35 cellular contexts compared by ENCODE assay signal in genomic region chr6:110971458-110971857, GRCh38. TPM values are rescaled to one million over a fixed set of nuclear protein-coding genes. Genes with fewer than 3 reads are reported as not detected.
DNase-seq lines count a peak whose midpoint lies in the region; ATAC-seq, FAIRE-seq and TF ChIP-seq lines count a peak whose summit lies in the region.
"Had no signal": no experiment of that assay in that cellular context is flagged by ENCODE, and none has a peak within 500 bp of the region (broad histone marks: within the 10 kb centered on the region; RNA-seq: fewer than 3 reads in every experiment).

No MANE protein-coding gene starts in this region.

- H3K36me3 Mint-ChIP-seq in activated T-helper 17 cell treated with anti-CD3 and anti-CD28 coated beads, Interleukin-2, amount 50 U/mL, for 72 hours (ENCODE audit: low read depth) = peaks cover 28% of the 10 kb centered on the region

- no peaks in the 10 kb centered on the region for H4K20me1 ChIP-seq in osteoblast (ENCODE audit: insufficient read depth, low read length)
- H4K20me1 ChIP-seq: BLaER1 had no signal

- H3K9me3 Mint-ChIP-seq in activated T-helper 17 cell treated with anti-CD3 and anti-CD28 coated beads, Interleukin-2, amount 50 U/mL, for 72 hours = no peaks in the 10 kb centered on the region
- H3K9me3 Mint-ChIP-seq: activated CD4-positive, alpha-beta memory T cell treated with anti-CD3 and anti-CD28 coated beads, Interleukin-2, amount 10 ng/mL, durations not matched to agents 7 days and 5 days; activated naive CD4-positive, alpha-beta T cell treated with anti-CD3 and anti-CD28 coated beads for 36 hours; activated T-helper 1 cell treated with anti-CD3 and anti-CD28 coated beads, Interleukin-12 subunit alpha, Interleukin-12 subunit beta, Interleukin-2, Interleukin-4 antibody, amounts not matched to agents 30 ng/mL and 10 ng/mL and 1 ng/mL, durations not matched to agents 14 hours and 24 hours and 36 hours; effector memory CD8-positive, alpha-beta T cell; T-helper 2 cell treated with Interferon-gamma antibody and Interleukin-4, amounts not matched to agents 5 μg/mL and 100 μg/mL, for 36 hours had no signal

- H2AFZ ChIP-seq in osteoblast (ENCODE audit: low read length) = no peak overlapping the region
- H2AFZ ChIP-seq: PC-9 had no signal

- no peaks in the 10 kb centered on the region for H3K9me3 ChIP-seq in osteoblast (ENCODE audit: low read depth, low read length)
- H3K9me3 ChIP-seq: BLaER1, breast epithelium, colonic mucosa, esophagus squamous epithelium, gastroesophageal sphincter, tibial nerve had no signal

- no peak overlapping the region for H3K4me2 ChIP-seq in osteoblast (ENCODE audit: insufficient read depth, low read length)
- H3K4me2 ChIP-seq: BLaER1, PC-9 had no signal

- H3K27ac Mint-ChIP-seq in activated T-helper 17 cell treated with anti-CD3 and anti-CD28 coated beads, Interleukin-2, amount 50 U/mL, for 72 hours = peak overlapping the region; percentile 76
- H3K27ac Mint-ChIP-seq: activated CD4-positive, alpha-beta memory T cell treated with anti-CD3 and anti-CD28 coated beads, Interleukin-2, amount 10 ng/mL, durations not matched to agents 7 days and 5 days; activated naive CD4-positive, alpha-beta T cell treated with anti-CD3 and anti-CD28 coated beads for 36 hours; activated T-helper 1 cell treated with anti-CD3 and anti-CD28 coated beads, Interleukin-12 subunit alpha, Interleukin-12 subunit beta, Interleukin-2, Interleukin-4 antibody, amounts not matched to agents 30 ng/mL and 10 ng/mL and 1 ng/mL, durations not matched to agents 14 hours and 24 hours and 36 hours; effector memory CD8-positive, alpha-beta T cell; progenitor cell of endocrine pancreas; T-helper 2 cell treated with Interferon-gamma antibody and Interleukin-4, amounts not matched to agents 5 μg/mL and 100 μg/mL, for 36 hours had no signal

- peaks cover 2% of the 10 kb centered on the region for H3K36me3 ChIP-seq in bronchial epithelial cell (ENCODE audit: control insufficient read depth, insufficient read depth, low read length)
- peaks cover 13% of the 10 kb centered on the region for H3K36me3 ChIP-seq in osteoblast (ENCODE audit: insufficient read depth, low read length)
- H3K36me3 ChIP-seq: breast epithelium, colonic mucosa had no signal

- no peak for TF ChIP-seq CTCF in bronchial epithelial cell (IDR thresholded peaks at IDR 0.05; ENCODE audit: insufficient read depth, low read length, severe bottlenecking)
- TF ChIP-seq CTCF in fibroblast of pulmonary artery (IDR thresholded peaks at IDR 0.05; ENCODE audit: low read length, missing control alignments) = no peak
- no peak for TF ChIP-seq CTCF in osteoblast (IDR thresholded peaks at IDR 0.05; ENCODE audit: extremely low read depth, low read depth, low read length)

- H3K27me3 ChIP-seq in bronchial epithelial cell (ENCODE audit: control insufficient read depth, insufficient read depth, low read length) = no peaks in the 10 kb centered on the region
- H3K27me3 ChIP-seq in osteoblast (ENCODE audit: insufficient read depth, low read length) = no peaks in the 10 kb centered on the region
- H3K27me3 ChIP-seq: BLaER1, breast epithelium, colonic mucosa, esophagus squamous epithelium, gastroesophageal sphincter, tibial nerve had no signal

- no peak overlapping the region for H3K4me3 Mint-ChIP-seq in activated T-helper 17 cell treated with anti-CD3 and anti-CD28 coated beads, Interleukin-2, amount 50 U/mL, for 72 hours
- H3K4me3 Mint-ChIP-seq: activated CD4-positive, alpha-beta memory T cell treated with anti-CD3 and anti-CD28 coated beads, Interleukin-2, amount 10 ng/mL, durations not matched to agents 7 days and 5 days; activated naive CD4-positive, alpha-beta T cell treated with anti-CD3 and anti-CD28 coated beads for 36 hours; activated T-helper 1 cell treated with anti-CD3 and anti-CD28 coated beads, Interleukin-12 subunit alpha, Interleukin-12 subunit beta, Interleukin-2, Interleukin-4 antibody, amounts not matched to agents 30 ng/mL and 10 ng/mL and 1 ng/mL, durations not matched to agents 14 hours and 24 hours and 36 hours; effector memory CD8-positive, alpha-beta T cell; T-helper 2 cell treated with Interferon-gamma antibody and Interleukin-4, amounts not matched to agents 5 μg/mL and 100 μg/mL, for 36 hours had no signal

- peaks cover 6% of the 10 kb centered on the region for H3K4me1 Mint-ChIP-seq in activated T-helper 17 cell treated with anti-CD3 and anti-CD28 coated beads, Interleukin-2, amount 50 U/mL, for 72 hours

- H3K27ac ChIP-seq in osteoblast (ENCODE audit: low read depth, low read length) = no peak overlapping the region
- H3K27ac ChIP-seq: BLaER1, breast epithelium, colonic mucosa, esophagus squamous epithelium, gastroesophageal sphincter, PC-9, tibial nerve had no signal

- no peaks in the 10 kb centered on the region for H3K79me2 ChIP-seq in osteoblast (ENCODE audit: insufficient read depth, low read length)

- ATAC-seq in activated T-helper 17 cell treated with anti-CD3 and anti-CD28 coated beads, Interleukin-2, amount 50 U/mL, for 72 hours (replicated peaks) = no peak
- no peak for ATAC-seq in GM19035 (IDR thresholded peaks at IDR 0.05; ENCODE audit: unreplicated experiment)
- no peak for ATAC-seq in HG02981 (IDR thresholded peaks at IDR 0.05; ENCODE audit: unreplicated experiment)
- ATAC-seq: effector memory CD8-positive, alpha-beta T cell; gastroesophageal sphincter; GM12878; left colon had no signal

- no peaks in the 10 kb centered on the region for H3K4me1 ChIP-seq in osteoblast (ENCODE audit: insufficient read depth, low read length)
- H3K4me1 ChIP-seq: BLaER1, breast epithelium, colonic mucosa, gastroesophageal sphincter, tibial nerve had no signal

- no peak overlapping the region for H3K4me3 ChIP-seq in bronchial epithelial cell (ENCODE audit: low read depth, low read length)
- no peak overlapping the region for H3K4me3 ChIP-seq in fibroblast of pulmonary artery (replicated peaks; ENCODE audit: low read depth, low read length)
- no peak overlapping the region for H3K4me3 ChIP-seq in osteoblast (ENCODE audit: insufficient read depth, low read length)
- H3K4me3 ChIP-seq: BLaER1, breast epithelium, colonic mucosa, esophagus squamous epithelium, gastroesophageal sphincter, GM12878, PC-9, tibial nerve had no signal

- DNase-seq in bronchial epithelial cell (ENCODE audit: low read depth) (peak; percentile 81), fibroblast of pulmonary artery (ENCODE audit: low read depth) (peak; percentile 22), osteoblast (ENCODE audit: insufficient read length, low spot score, missing footprints) (peak; percentile 29), RKO (ENCODE audit: low spot score) (no peak)
- DNase-seq: activated CD4-positive, alpha-beta memory T cell treated with anti-CD3 and anti-CD28 coated beads, Interleukin-2, amount 10 ng/mL, durations not matched to agents 7 days and 5 days; activated CD4-positive, alpha-beta T cell treated with anti-CD3 and anti-CD28 coated beads for 1 hour; activated CD8-positive, alpha-beta memory T cell treated with anti-CD3 and anti-CD28 coated beads, Interleukin-2, amount 50 U/mL, for 48 hours; activated naive CD4-positive, alpha-beta T cell treated with anti-CD3 and anti-CD28 coated beads for 36 hours; colonic mucosa; DMS153; effector memory CD8-positive, alpha-beta T cell; esophagus squamous epithelium; hypothalamus; Karpas-422; left colon; NCI-H1436; NCI-H2081 treated with DMSO at 0.1 percent for 48 hours; NCI-H226; NCI-H69; PC-9; SHP77 treated with DMSO at 0.1 percent for 48 hours; stimulated activated CD4-positive, alpha-beta T cell treated with anti-CD3 and anti-CD28 coated beads, Interleukin-15, amount 100 ng/mL, for 24 hours; stimulated activated CD4-positive, alpha-beta T cell treated with anti-CD3 and anti-CD28 coated beads, Interleukin-4, amount 100 ng/mL, for 4 hours had no signal

- FAIRE-seq in bronchial epithelial cell (lab: Jason Lieb, UNC) = no peak
- FAIRE-seq: GM12878, H1 had no signal

- no peaks in the 10 kb centered on the region for H3K27me3 Mint-ChIP-seq in activated T-helper 17 cell treated with anti-CD3 and anti-CD28 coated beads, Interleukin-2, amount 50 U/mL, for 72 hours
- H3K27me3 Mint-ChIP-seq: activated CD4-positive, alpha-beta memory T cell treated with anti-CD3 and anti-CD28 coated beads, Interleukin-2, amount 10 ng/mL, durations not matched to agents 7 days and 5 days; effector memory CD8-positive, alpha-beta T cell; progenitor cell of endocrine pancreas had no signal

RNA-seq across cellular contexts. Expression of gene RPF2, which starts 10.4 kb away (rescaled TPM):
- 10 to 100 TPM; 38.4 to 55.9 TPM for total RNA-seq in activated T-helper 17 cell treated with anti-CD3 and anti-CD28 coated beads, Interleukin-2, amount 50 U/mL, for 72 hours
- 14.6 and 19.5 TPM in 2 replicates for total RNA-seq in bronchial epithelial cell
- total RNA-seq in osteoblast = 25.7 and 26.2 TPM in 2 replicates

RNA-seq across cellular contexts. Expression of gene GTF3C6, which starts 13.0 kb away (rescaled TPM):
- 100 to 1,000 TPM in 1 of 2 donors, 10 to 100 TPM in 1; 55.8 to 123 TPM for total RNA-seq in activated T-helper 17 cell treated with anti-CD3 and anti-CD28 coated beads, Interleukin-2, amount 50 U/mL, for 72 hours
- total RNA-seq in bronchial epithelial cell (38.7 and 49.5 TPM in 2 replicates), osteoblast (32.4 and 35.1 TPM in 2 replicates)
